ENCODE assay signal across 8 cellular contexts in genomic region chr20:32902456-32903420, GRCh38. TPM values are rescaled to one million over a fixed set of nuclear protein-coding genes. Genes with fewer than 3 reads are reported as not detected.
DNase-seq lines count a peak whose midpoint lies in the region; ATAC-seq and TF ChIP-seq lines count a peak whose summit lies in the region.

No MANE protein-coding gene starts in this region.

- ATAC-seq in GM21737 (IDR thresholded peaks at IDR 0.05; ENCODE audit: unreplicated experiment), result no peak

- POLR2A ChIA-PET in PC-9 (lab: Charles Lee; ENCODE audit: unreplicated experiment), result no interaction called here

- in situ Hi-C loops in transverse colon (cut with MboI; ENCODE audit: low pct_ligation_motif_present in 1 of 4, low pct_unique_long_range_greater_than_20kb in 1 of 4, low sequenced_read_pairs in 3 of 4), result loop anchor here in 3 of 4 donors (5.0 to 25.0 kb wide), 3 partner anchors 392 to 410 kb away; no protein-coding TSS in a partner anchor

- CTCF ChIA-PET in PC-9 (lab: Charles Lee), result interaction anchor here (0.6 to 0.7 kb wide), 2 partner anchors 8 to 188 kb away, joined by 3 to 4 read pairs; no protein-coding TSS in a partner anchor

- H3K4me1 ChIP-seq in PC-9 (replicated peaks; ENCODE audit: insufficient read depth) (no peaks in the 10 kb centered on the region), transverse colon (no peaks in the 10 kb centered on the region)

- H3K36me3 Mint-ChIP-seq in HFFc6 (ENCODE audit: low read depth) (no peaks in the 10 kb centered on the region), osteocyte (ENCODE audit: unreplicated experiment) (no peaks in the 10 kb centered on the region)

- no TSS peak for BruUV-seq in PC-9 (replicated peaks; lab: Mats Ljungman, UMichigan)

- TF ChIP-seq CTCF in HFFc6 (IDR thresholded peaks at IDR 0.05) (peak; percentile 97), PC-9 (conservative IDR thresholded peaks at IDR 0.05) (peak; percentile 93), fibroblast of the aortic adventitia (IDR thresholded peaks at IDR 0.05; ENCODE audit: insufficient read depth, low read length) (peak; percentile 92), osteocyte (IDR thresholded peaks at IDR 0.05) (peak; percentile 96), transverse colon (IDR thresholded peaks at IDR 0.05) (peak; percentile 81 to 92 (median 88))

- H3K9me3 Mint-ChIP-seq in HFFc6, result no peaks in the 10 kb centered on the region
- H3K9me3 Mint-ChIP-seq in osteocyte (ENCODE audit: unreplicated experiment), result no peaks in the 10 kb centered on the region

- H3K27me3 ChIP-seq in PC-9 (ENCODE audit: insufficient read depth, low read depth), result peaks cover 39% of the 10 kb centered on the region; the same call in 1 of the 2 replicates
- H3K27me3 ChIP-seq in transverse colon, result no peaks in the 10 kb centered on the region

- H2AFZ ChIP-seq in PC-9, result no peak overlapping the region

- H3K9me2 ChIP-seq in PC-9 (ENCODE audit: insufficient read depth), result no peaks in the 10 kb centered on the region

- intact Hi-C loops in PC-9 (cut with micrococcal nuclease; ENCODE audit: unreplicated experiment), result loop anchor here (1.0 to 5.0 kb wide), 4 partner anchors 194 to 1225 kb away; no protein-coding TSS in a partner anchor
- intact Hi-C loops in transverse colon (cut with DNase I; ENCODE audit: low total_unique reads), result no loop called here

- peak; percentile 64 for DNase-seq in CD1c-positive myeloid dendritic cell (ENCODE audit: extremely low spot score)
- DNase-seq in HFFc6, result peak; percentile 34
- peak in 1 of 2 experiments; percentile 53 for DNase-seq in PC-9
- DNase-seq in activated T-cell treated with anti-CD3 and anti-CD28 coated beads, Interleukin-2, amount 50 U/mL, for 48 hours, result peak; percentile 77
- peak; percentile 56 for DNase-seq in fibroblast of the aortic adventitia (ENCODE audit: low read depth)
- DNase-seq in osteocyte (ENCODE audit: extremely low spot score, unreplicated experiment), result no peak
- peak; percentile 44 for DNase-seq in transverse colon

- H4K20me1 ChIP-seq in PC-9 (ENCODE audit: insufficient read depth), result no peaks in the 10 kb centered on the region

- no peaks in the 10 kb centered on the region for H3K9me3 ChIP-seq in PC-9 (ENCODE audit: insufficient read depth, low read depth)
- no peaks in the 10 kb centered on the region for H3K9me3 ChIP-seq in transverse colon

- H3K27ac ChIP-seq in PC-9 (no peak overlapping the region), transverse colon (no peak overlapping the region)

- H3K4me3 ChIP-seq in PC-9 (no peak overlapping the region), fibroblast of the aortic adventitia (ENCODE audit: low read depth, low read length) (no peak overlapping the region), transverse colon (no peak overlapping the region)

- H3K4me2 ChIP-seq in PC-9, result no peak overlapping the region

- H3K79me2 ChIP-seq in PC-9 (ENCODE audit: low read depth), result no peaks in the 10 kb centered on the region

- TF ChIP-seq POLR2A in transverse colon (IDR thresholded peaks at IDR 0.05), result no peak

- no peak for TF ChIP-seq EP300 in transverse colon (IDR thresholded peaks at IDR 0.05; ENCODE audit: low read depth)

- H3K4me3 Mint-ChIP-seq in HFFc6, result no peak overlapping the region
- no peak overlapping the region for H3K4me3 Mint-ChIP-seq in osteocyte (ENCODE audit: unreplicated experiment)

- H3K27me3 Mint-ChIP-seq in HFFc6 (ENCODE audit: insufficient read depth) (peaks cover 7% of the 10 kb centered on the region), osteocyte (ENCODE audit: unreplicated experiment) (no peaks in the 10 kb centered on the region)

- H3K4me1 Mint-ChIP-seq in HFFc6 (ENCODE audit: low read depth), result peaks cover 6% of the 10 kb centered on the region
- H3K4me1 Mint-ChIP-seq in osteocyte (ENCODE audit: unreplicated experiment), result no peaks in the 10 kb centered on the region

- 64% methylated on average over 23 of the region's 25 CpGs; no CpG with 5 or more reads in 1 of the 2 donors for WGBS in transverse colon (ENCODE audit: low coverage in 1 of 2), 2 donors

- H3F3A ChIP-seq in PC-9 (ENCODE audit: insufficient read depth, low read depth), result no peaks in the 10 kb centered on the region

- H3K36me3 ChIP-seq in PC-9 (ENCODE audit: low read depth) (no peaks in the 10 kb centered on the region), transverse colon (no peaks in the 10 kb centered on the region)

- H3K27ac Mint-ChIP-seq in HFFc6 (no peak overlapping the region), osteocyte (ENCODE audit: unreplicated experiment) (no peak overlapping the region)

RNA-seq across cellular contexts. Expression of gene EFCAB8, which starts 44.0 kb away (rescaled TPM):
- total RNA-seq in HFFc6 (2021; fragmentation: NEBNext Ultra II Directional; extraction: Animal tissue kit (Norgen Biotek cat#: 25700)), result not detected
- total RNA-seq in PC-9 (2021) (1.1 TPM in 1 of 2 replicates, not detected in the other), fibroblast of the aortic adventitia (ENCODE audit: low replicate concordance) (not detected in 2 replicates), osteocyte (0.64 and 0.97 TPM in 2 replicates), transverse colon (under 1 TPM in 1 of 4 donors, not detected in 3; 0.14 TPM)
